8 cellular contexts compared by ENCODE assay signal in genomic region chr4:124712417-124713212, GRCh38. TPM values are rescaled to one million over a fixed set of nuclear protein-coding genes. Genes with fewer than 3 reads are reported as not detected.
DNase-seq lines count a peak whose midpoint lies in the region; ATAC-seq, FAIRE-seq and TF ChIP-seq lines count a peak whose summit lies in the region.

Gene ANKRD50, minus strand, starts transcription at chr4:124712732. Its CDS starts 2,221 bp downstream, at chr4:124710511.

- peaks cover 9% of the 10 kb centered on the region for H3F3A ChIP-seq in DOHH2 (ENCODE audit: control insufficient read depth, insufficient read depth)

- peaks cover 10% of the 10 kb centered on the region for H3K36me3 Mint-ChIP-seq in nephron progenitor cell (ENCODE audit: low read depth)

- H3K9me3 ChIP-seq in DOHH2 (ENCODE audit: control insufficient read depth, insufficient read depth, low read length) (no peaks in the 10 kb centered on the region), stomach smooth muscle (ENCODE audit: control insufficient read depth in 2 of 2, low read length in 2 of 2) (no peaks in the 10 kb centered on the region)

- H3K27me3 ChIP-seq in DOHH2 (ENCODE audit: control insufficient read depth, low read length) (no peaks in the 10 kb centered on the region), KMS-11 (ENCODE audit: insufficient read depth, low read depth) (no peaks in the 10 kb centered on the region), stomach smooth muscle (ENCODE audit: control insufficient read depth in 1 of 2, insufficient read depth in 2 of 2, low read length in 2 of 2) (no peaks in the 10 kb centered on the region)

- H3K4me1 ChIP-seq in DOHH2 (ENCODE audit: control insufficient read depth, low read length) (peaks cover 27% of the 10 kb centered on the region), KMS-11 (ENCODE audit: low read depth, poor library complexity, severe bottlenecking) (peaks cover 48% of the 10 kb centered on the region), stomach smooth muscle (ENCODE audit: control insufficient read depth, insufficient read depth, low read length) (peaks cover 7% of the 10 kb centered on the region)

- H3K4me2 ChIP-seq in DOHH2 (ENCODE audit: low read length) (peak within 1 kb of the TSS; percentile 81), KMS-11 (peak within 1 kb of the TSS; percentile 84)

- H3K9ac ChIP-seq in KMS-11 = peak within 1 kb of the TSS; percentile 78
- H3K9ac ChIP-seq in stomach smooth muscle (ENCODE audit: low read length in 2 of 2) = peak within 1 kb of the TSS; percentile 96 to 97

- no peaks in the 10 kb centered on the region for H3K9me2 ChIP-seq in DOHH2 (replicated peaks; ENCODE audit: control insufficient read depth, low read length)

- ATAC-seq in GM21825 (IDR thresholded peaks at IDR 0.05; ENCODE audit: unreplicated experiment) = peak; percentile 70

- H3K36me3 ChIP-seq in DOHH2 (ENCODE audit: control insufficient read depth, low read length) (no peaks in the 10 kb centered on the region), KMS-11 (ENCODE audit: insufficient read depth) (no peaks in the 10 kb centered on the region), stomach smooth muscle (ENCODE audit: control insufficient read depth in 2 of 2, insufficient read depth in 2 of 2, low read length in 2 of 2) (no peaks in the 10 kb centered on the region)

- TF ChIP-seq CTCF in DOHH2 (IDR thresholded peaks at IDR 0.05; ENCODE audit: low read depth, low read length, poor library complexity, severe bottlenecking) = no peak
- TF ChIP-seq CTCF in KMS-11 (conservative IDR thresholded peaks at IDR 0.05; ENCODE audit: low read depth, low read length) = no peak
- TF ChIP-seq CTCF in fibroblast of villous mesenchyme (IDR thresholded peaks at IDR 0.05; ENCODE audit: insufficient read depth, low read depth, low read length) = no peak
- no peak for TF ChIP-seq CTCF in nephron progenitor cell (IDR thresholded peaks at IDR 0.05)

- peak within 1 kb of the TSS; percentile 80 for H3K4me3 ChIP-seq in DOHH2 (ENCODE audit: low read length)
- H3K4me3 ChIP-seq in KMS-11 (IDR thresholded peaks at IDR 0.05; ENCODE audit: insufficient read depth, low read depth, low read length) = no peak within 1 kb of the TSS
- H3K4me3 ChIP-seq in fibroblast of villous mesenchyme (ENCODE audit: low read depth, low read length) = peak within 1 kb of the TSS; percentile 95
- peak within 1 kb of the TSS; percentile 87 to 88 for H3K4me3 ChIP-seq in stomach smooth muscle (ENCODE audit: low read length in 2 of 2)

- H3K4me1 Mint-ChIP-seq in nephron progenitor cell = peaks cover 44% of the 10 kb centered on the region

- no peaks in the 10 kb centered on the region for H3K9me3 Mint-ChIP-seq in nephron progenitor cell

- H2AFZ ChIP-seq in KMS-11 (ENCODE audit: low read depth) = peak within 1 kb of the TSS; percentile 89

- no peaks in the 10 kb centered on the region for H3K27me3 Mint-ChIP-seq in nephron progenitor cell (ENCODE audit: low read depth, poor library complexity)

- peak within 1 kb of the TSS; percentile 88 for H3K4me3 Mint-ChIP-seq in nephron progenitor cell

- FAIRE-seq in RCC 7860 (lab: Jason Lieb, UNC) = no peak

- H4K20me1 ChIP-seq in DOHH2 (ENCODE audit: control insufficient read depth, insufficient read depth, low read depth, low read length) (no peaks in the 10 kb centered on the region), KMS-11 (ENCODE audit: insufficient read depth) (no peaks in the 10 kb centered on the region)

- H3K27ac Mint-ChIP-seq in nephron progenitor cell = peak within 1 kb of the TSS; percentile 100

- H3K27ac ChIP-seq in DOHH2 (ENCODE audit: low read depth, low read length) (0 out of 2 replicates have a peak within 1 kb of the TSS, but pooled peaks have one; percentile 24), KMS-11 (peak within 1 kb of the TSS; percentile 79), stomach smooth muscle (ENCODE audit: low read length) (peak within 1 kb of the TSS; percentile 93)

- DNase-seq in RCC 7860 (ENCODE audit: low spot score) (peak; percentile 80), activated gamma-delta T cell treated with Interleukin-2 at 50 U/mL for 16 hours (peak; percentile 58), fibroblast of villous mesenchyme (ENCODE audit: low read depth) (peak; percentile 95), nephron progenitor cell (peak; percentile 91)

- H3K79me2 ChIP-seq in DOHH2 (ENCODE audit: control insufficient read depth, low read length) (peaks cover 3% of the 10 kb centered on the region; the same call in 1 of the 2 replicates), KMS-11 (ENCODE audit: insufficient read depth, low read depth) (peaks cover 34% of the 10 kb centered on the region)

RNA-seq across cellular contexts. Expression of gene ANKRD50, which starts in this region (rescaled TPM):
- total RNA-seq in fibroblast of villous mesenchyme = 27.1 and 31.1 TPM in 2 replicates

Comparison
In these comparisons a context has a peak if more than half of its experiments do, and no peak if none do; other contexts are left out.
1. H3K27ac ChIP-seq: peak in every context shown above with its lines; median percentile 93 in stomach smooth muscle; 79 in KMS-11; 24 in DOHH2.